Comparison of ENCODE assay signal across 27 cellular contexts in the genomic region with DNA sequence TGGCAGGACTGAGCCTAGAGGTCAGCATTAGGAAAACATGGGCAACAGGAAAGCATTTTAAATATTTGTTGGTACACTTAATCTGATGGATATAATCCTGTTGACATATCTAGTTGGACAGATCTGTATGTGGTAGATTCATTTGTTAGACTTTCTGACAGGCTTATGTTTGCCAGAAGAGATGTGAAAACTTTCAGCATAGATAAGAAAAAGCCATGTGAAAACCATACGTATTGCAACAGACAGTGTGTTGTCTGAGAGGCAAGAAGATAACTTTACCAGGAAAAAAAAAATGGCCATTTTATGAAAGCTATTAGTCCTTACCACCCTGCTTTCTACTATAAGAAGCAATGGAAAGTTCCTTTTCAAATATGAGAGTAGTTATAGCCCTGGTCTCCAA.
"Had no signal": no experiment of that assay in that cellular context is flagged by ENCODE, and none has a peak within 500 bp of the region (broad histone marks: within the 10 kb centered on the region; RNA-seq: fewer than 3 reads in every experiment).

No MANE protein-coding gene starts in this region.

- DNase-seq: activated CD4-positive, alpha-beta memory T cell treated with anti-CD3 and anti-CD28 coated beads for 36 hours; activated CD4-positive, alpha-beta T cell treated with anti-CD3 and anti-CD28 coated beads for 36 hours; activated CD4-positive, alpha-beta T cell treated with anti-CD3 and anti-CD28 coated beads, Interleukin-2, amount 10 ng/mL, durations not matched to agents 24 days and 14 days; activated CD4-positive, CD25-positive, alpha-beta regulatory T cell; activated CD4-positive, CD25-positive, alpha-beta regulatory T cell treated with anti-CD3 and anti-CD28 coated beads, Interleukin-2, amount 50 U/mL, for 72 hours; activated CD8-positive, alpha-beta memory T cell treated with anti-CD3 and anti-CD28 coated beads, Interleukin-2, amount 10 ng/mL, durations not matched to agents 7 days and 5 days; activated CD8-positive, alpha-beta memory T cell treated with anti-CD3 and anti-CD28 coated beads, Interleukin-2, amount 50 U/mL, for 4 hours; activated CD8-positive, alpha-beta T cell treated with anti-CD3 and anti-CD28 coated beads, Interleukin-2, amount 10 ng/mL, durations not matched to agents 7 days and 5 days; activated effector memory CD4-positive, alpha-beta T cell treated with anti-CD3 and anti-CD28 coated beads, Interleukin-2, amount 50 U/mL, for 16 hours; activated naive CD4-positive, alpha-beta T cell treated with anti-CD3 and anti-CD28 coated beads for 36 hours; activated naive CD8-positive, alpha-beta T cell treated with anti-CD3 and anti-CD28 coated beads for 36 hours; activated naive CD8-positive, alpha-beta T cell treated with anti-CD3 and anti-CD28 coated beads, Interleukin-2, amount 50 U/mL, for 24 hours; activated T-cell treated with anti-CD3 and anti-CD28 coated beads, Interleukin-2, amount 50 U/mL, for 1 hour; activated T-cell treated with anti-CD3 and anti-CD28 coated beads, Interleukin-2, amount 50 U/mL, for 48 hours; adrenal gland; central memory CD4-positive, alpha-beta T cell; cerebellar nuclear complex; dorsolateral prefrontal cortex; effector memory CD8-positive, alpha-beta T cell; foreskin fibroblast; head of caudate nucleus; T-helper 2 cell had no signal

- H3K4me3 ChIP-seq: adrenal gland, ascending aorta, breast epithelium, cardiac muscle cell, coronary artery, dorsolateral prefrontal cortex, esophagus muscularis mucosa had no signal

- ATAC-seq: activated CD4-positive, alpha-beta T cell treated with anti-CD3 and anti-CD28 coated beads for 36 hours; activated CD8-positive, alpha-beta memory T cell treated with anti-CD3 and anti-CD28 coated beads, Interleukin-2, amount 10 ng/mL, durations not matched to agents 7 days and 5 days; activated CD8-positive, alpha-beta T cell treated with anti-CD3 and anti-CD28 coated beads, Interleukin-2, amount 10 ng/mL, durations not matched to agents 7 days and 5 days; activated naive CD8-positive, alpha-beta T cell treated with anti-CD3 and anti-CD28 coated beads, Interleukin-2, amount 50 U/mL, for 24 hours; effector memory CD8-positive, alpha-beta T cell had no signal
